17 cellular contexts compared by ENCODE assay signal in the genomic region with DNA sequence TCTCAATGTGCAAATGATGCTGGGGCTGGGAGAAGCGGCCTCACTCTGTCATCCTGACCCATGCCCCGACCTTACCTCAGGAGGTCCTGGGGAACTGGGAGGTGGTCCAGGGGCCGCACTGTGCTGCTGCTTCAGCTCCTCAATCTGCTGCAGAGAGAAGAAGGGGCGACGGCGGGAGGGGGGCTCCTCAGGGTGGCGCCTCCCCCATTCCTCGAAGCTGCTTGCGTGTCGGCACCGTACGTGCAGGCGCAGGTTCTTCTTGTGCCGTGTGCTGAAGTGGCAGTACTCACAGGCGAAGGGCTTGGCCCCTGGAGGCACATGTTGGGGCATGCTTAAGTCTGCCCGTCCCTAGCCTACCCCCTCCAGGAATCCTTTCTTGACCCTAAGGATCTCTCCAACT. TPM values are rescaled to one million over a fixed set of nuclear protein-coding genes. Genes with fewer than 3 reads are reported as not detected.
"Had no signal": no experiment of that assay in that cellular context is flagged by ENCODE, and none has a peak within 500 bp of the region (broad histone marks: within the 10 kb centered on the region; RNA-seq: fewer than 3 reads in every experiment).

No MANE protein-coding gene starts in this region.

- H3K27ac Mint-ChIP-seq: activated naive CD8-positive, alpha-beta T cell; memory B cell; naive thymus-derived CD4-positive, alpha-beta T cell had no signal

- DNase-seq: activated CD4-positive, alpha-beta T cell treated with anti-CD3 and anti-CD28 coated beads, Interleukin-2, amount 50 U/mL, for 4 hours; activated gamma-delta T cell; amniotic stem cell; central memory CD4-positive, alpha-beta T cell; colonic mucosa; erythroblast; foreskin melanocyte; naive thymus-derived CD4-positive, alpha-beta T cell; stimulated activated naive CD4-positive, alpha-beta T cell; T-helper 2 cell; thyroid gland; WERI-Rb-1 had no signal

- ATAC-seq: left lung; naive thymus-derived CD4-positive, alpha-beta T cell had no signal

- H3K4me3 Mint-ChIP-seq: activated naive CD8-positive, alpha-beta T cell; memory B cell; naive thymus-derived CD4-positive, alpha-beta T cell; neural progenitor cell had no signal

- H3K27me3 Mint-ChIP-seq: activated naive CD8-positive, alpha-beta T cell; memory B cell; naive thymus-derived CD4-positive, alpha-beta T cell had no signal

- H3K4me1 Mint-ChIP-seq: neural progenitor cell had no signal

- H3K9me3 Mint-ChIP-seq: memory B cell; naive thymus-derived CD4-positive, alpha-beta T cell; neural progenitor cell had no signal

RNA-seq across cellular contexts. Expression of a gene that starts 49.6 kb away (rescaled TPM):
- total RNA-seq: activated CD8-positive, alpha-beta memory T cell treated with anti-CD3 and anti-CD28 coated beads for 36 hours had no signal
